In the genomic region with DNA sequence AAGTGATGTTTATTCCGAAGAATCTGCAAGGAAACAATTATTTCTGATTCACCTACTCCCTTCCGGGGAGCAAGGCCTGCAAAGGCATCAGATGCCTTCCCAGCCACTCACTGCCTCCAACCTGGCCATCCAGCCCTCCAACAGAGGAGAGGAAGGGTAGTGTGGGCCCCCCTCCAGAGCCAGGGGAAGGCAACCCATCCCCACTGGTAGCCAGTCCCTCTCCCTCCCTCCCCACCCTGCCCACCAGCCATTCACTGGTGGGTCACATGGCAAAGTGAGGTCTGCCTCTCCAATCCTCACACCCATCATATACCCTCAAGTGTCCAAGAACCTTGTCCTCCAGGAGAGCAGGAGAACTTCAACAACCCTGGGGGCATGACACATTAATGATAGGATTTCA, we compare ENCODE assay signal across 23 cellular contexts. TPM values are rescaled to one million over a fixed set of nuclear protein-coding genes. Genes with fewer than 3 reads are reported as not detected.
A peak's percentile ranks its signal among the peaks of the same experiment; 100 is the strongest.
DNase-seq lines count a peak whose midpoint lies in the region; ATAC-seq and TF ChIP-seq lines count a peak whose summit lies in the region.
"Had no signal": no experiment of that assay in that cellular context is flagged by ENCODE, and none has a peak within 500 bp of the region (broad histone marks: within the 10 kb centered on the region; RNA-seq: fewer than 3 reads in every experiment).

No MANE protein-coding gene starts in this region.

- TF ChIP-seq EP300 in gastroesophageal sphincter (IDR thresholded peaks at IDR 0.05), result no peak

- H3K27ac ChIP-seq in endodermal cell (ENCODE audit: low read depth, low read length) (no peak overlapping the region), gastroesophageal sphincter (no peak overlapping the region)
- H3K27ac ChIP-seq: 22Rv1, BLaER1, esophagus squamous epithelium, SJCRH30, skin epidermis, testis had no signal

- no peaks in the 10 kb centered on the region for H3K9me3 Mint-ChIP-seq in endodermal cell
- H3K9me3 Mint-ChIP-seq: activated naive CD8-positive, alpha-beta T cell treated with anti-CD3 and anti-CD28 coated beads, Interleukin-2, amount 50 U/mL, for 24 hours; IgD-negative memory B cell had no signal

- no peak overlapping the region for H3K4me3 Mint-ChIP-seq in endodermal cell

- H3K27me3 ChIP-seq in endodermal cell (ENCODE audit: control insufficient read depth, insufficient read depth, low read length, poor library complexity, severe bottlenecking) (peaks cover 56% of the 10 kb centered on the region), gastroesophageal sphincter (peaks cover 62% of the 10 kb centered on the region)
- H3K27me3 ChIP-seq: SJCRH30, testis had no signal

- 78 to 83% methylated on average over 1 to 2 of the region's 2 CpGs for WGBS in endodermal cell (ENCODE audit: insufficient coverage in 1 of 2, insufficient read length in 1 of 2), 2 experiments
- WGBS in gastroesophageal sphincter (ENCODE audit: low coverage in 1 of 2), 2 donors, result 30% methylated on average over 1 of the region's 2 CpGs; no CpG with 5 or more reads in 1 of the 2 donors

- H3K27ac Mint-ChIP-seq in endodermal cell, result no peak overlapping the region
- H3K27ac Mint-ChIP-seq: activated naive CD8-positive, alpha-beta T cell treated with anti-CD3 and anti-CD28 coated beads, Interleukin-2, amount 50 U/mL, for 24 hours; IgD-negative memory B cell had no signal

- peaks cover 26% of the 10 kb centered on the region for H3K4me1 Mint-ChIP-seq in endodermal cell

- TF ChIP-seq POLR2A in gastroesophageal sphincter (IDR thresholded peaks at IDR 0.05), result no peak

- intact Hi-C loops in posterior vena cava (cut with DNase I), result no loop called here

- H3K36me3 Mint-ChIP-seq in endodermal cell (ENCODE audit: low read depth), result no peaks in the 10 kb centered on the region
- H3K36me3 Mint-ChIP-seq: IgD-negative memory B cell had no signal

- peak; percentile 9 for DNase-seq in activated CD4-positive, CD25-positive, alpha-beta regulatory T cell treated with anti-CD3 and anti-CD28 coated beads, Interleukin-2, amount 50 U/mL, for 72 hours
- peak; percentile 73 for DNase-seq in RPMI7951 (ENCODE audit: low read depth)
- peak; percentile 36 for DNase-seq in endodermal cell
- peak; percentile 42 for DNase-seq in posterior vena cava (ENCODE audit: low spot score)
- DNase-seq in SKM-1 (lab: John Stamatoyannopoulos, UW; ENCODE audit: unreplicated experiment), result no peak
- DNase-seq in NCI-H2171 (lab: John Stamatoyannopoulos, UW), result no peak
- DNase-seq: activated naive CD8-positive, alpha-beta T cell treated with anti-CD3 and anti-CD28 coated beads, Interleukin-2, amount 50 U/mL, for 24 hours; DMS 273 treated with DMSO at 0.1 percent for 48 hours; effector CD4-positive, alpha-beta T cell; esophagus squamous epithelium; GDM1; NCI-H2081; NCI-H524 treated with DMSO at 0.1 percent for 48 hours; SJCRH30; stimulated activated CD4-positive, alpha-beta T cell treated with anti-CD3 and anti-CD28 coated beads, Interleukin-4, amount 100 ng/mL, for 4 hours; testis had no signal

- H3K9me3 ChIP-seq in endodermal cell (ENCODE audit: control insufficient read depth, low read length) (no peaks in the 10 kb centered on the region), gastroesophageal sphincter (no peaks in the 10 kb centered on the region)
- H3K9me3 ChIP-seq: BLaER1, esophagus squamous epithelium, SJCRH30, testis had no signal

- H3K36me3 ChIP-seq in endodermal cell (ENCODE audit: control insufficient read depth, insufficient read depth, low read length) (no peaks in the 10 kb centered on the region), gastroesophageal sphincter (no peaks in the 10 kb centered on the region)
- H3K36me3 ChIP-seq: BLaER1, esophagus squamous epithelium, SJCRH30 had no signal

- peaks cover 57% of the 10 kb centered on the region for H3K27me3 Mint-ChIP-seq in endodermal cell (ENCODE audit: insufficient read depth)

- TF ChIP-seq CTCF in endodermal cell (conservative IDR thresholded peaks at IDR 0.05), result no peak
- no peak for TF ChIP-seq CTCF in gastroesophageal sphincter (IDR thresholded peaks at IDR 0.05)

- ATAC-seq in activated CD4-positive, CD25-positive, alpha-beta regulatory T cell treated with anti-CD3 and anti-CD28 coated beads, Interleukin-2, amount 50 U/mL, for 24 hours, result no peak
- ATAC-seq in gastroesophageal sphincter, result no peak
- ATAC-seq: activated naive CD8-positive, alpha-beta T cell treated with anti-CD3 and anti-CD28 coated beads, Interleukin-2, amount 50 U/mL, for 24 hours had no signal

- H3K4me3 ChIP-seq in endodermal cell (ENCODE audit: low read length) (no peak overlapping the region), gastroesophageal sphincter (no peak overlapping the region)
- H3K4me3 ChIP-seq: BLaER1, esophagus squamous epithelium, SJCRH30, skin epidermis, testis had no signal

- no peak overlapping the region for H3K9ac ChIP-seq in endodermal cell (ENCODE audit: extremely low read depth, low read length, poor library complexity, severe bottlenecking)
- H3K9ac ChIP-seq: BLaER1 had no signal

- peaks cover 5% of the 10 kb centered on the region for H3K4me1 ChIP-seq in endodermal cell (ENCODE audit: control insufficient read depth, insufficient read depth, low read length)
- peaks cover 0 to 22% (median 11%) of the 10 kb centered on the region in 3 donors for H3K4me1 ChIP-seq in gastroesophageal sphincter
- H3K4me1 ChIP-seq: SJCRH30 had no signal

RNA-seq across cellular contexts. Expression of gene VIPR1, which starts 2.4 kb away (rescaled TPM):
- 186 and 215 TPM in 2 replicates for total RNA-seq in RPMI7951 (2014; rRNA removed; shearing (Covaris generic))
- total RNA-seq in endodermal cell (10 to 100 TPM; 12.9 to 14.7 TPM), posterior vena cava (1 to 10 TPM; 1.3 to 2.2 TPM), gastroesophageal sphincter (1 to 10 TPM; 3.8 to 9.5 (median 5.9) TPM)
- polyA plus RNA-seq in endodermal cell (2013, experiment 1 of 2), result 2.2 TPM
- 1.4 TPM for polyA plus RNA-seq in endodermal cell (2013, experiment 2 of 2)
- total RNA-seq: OCI-LY7, SJCRH30 had no signal

Comparison
In these comparisons a context has a peak if more than half of its experiments do, and no peak if none do; other contexts are left out.
1. DNase-seq: peak in activated CD4-positive, CD25-positive, alpha-beta regulatory T cell treated with anti-CD3 and anti-CD28 coated beads, Interleukin-2, amount 50 U/mL, for 72 hours (single experiment), RPMI7951 (single experiment), endodermal cell (single experiment) and posterior vena cava (single experiment); none in SKM-1 (single experiment) and NCI-H2171 (single experiment).
2. RNA of gene VIPR1, which starts 2.4 kb away (total RNA-seq): 186 to 215 TPM in RPMI7951; 12.9 to 14.7 TPM in endodermal cell, 3.8 to 9.5 TPM in gastroesophageal sphincter and 1.3 to 2.2 TPM in posterior vena cava; every median in the first group is over 10 times any median in the second.